In genomic region chr10:5545778-5546710, GRCh38 we compare ENCODE assay signal across 10 cellular contexts. TPM values are rescaled to one million over a fixed set of nuclear protein-coding genes. Genes with fewer than 3 reads are reported as not detected.
A peak's percentile ranks its signal among the peaks of the same experiment; 100 is the strongest.
DNase-seq lines count a peak whose midpoint lies in the region; ATAC-seq and TF ChIP-seq lines count a peak whose summit lies in the region.
"Had no signal": no experiment of that assay in that cellular context is flagged by ENCODE, and none has a peak within 500 bp of the region (broad histone marks: within the 10 kb centered on the region; RNA-seq: fewer than 3 reads in every experiment).

No MANE protein-coding gene starts in this region.

- peak overlapping the region; percentile 54 for H2AFZ ChIP-seq in ACC112 (ENCODE audit: low read length, unreplicated experiment)
- H2AFZ ChIP-seq in GM23338 = no peak overlapping the region

- H4K20me1 ChIP-seq in GM23338 (replicated peaks; ENCODE audit: insufficient read depth) = no peaks in the 10 kb centered on the region

- no peaks in the 10 kb centered on the region for H3K79me2 ChIP-seq in ACC112 (ENCODE audit: control insufficient read depth, insufficient read depth, low read length, unreplicated experiment)
- no peaks in the 10 kb centered on the region for H3K79me2 ChIP-seq in GM23338 (replicated peaks; ENCODE audit: insufficient read depth)

- H3K4me2 ChIP-seq in GM23338 = no peak overlapping the region

- H3K36me3 Mint-ChIP-seq in nephron progenitor cell (ENCODE audit: low read depth) (peaks cover 9% of the 10 kb centered on the region), GM23338 (ENCODE audit: low read depth) (peaks cover 3% of the 10 kb centered on the region; the same call in 2 of the 3 replicates)

- no peak for ATAC-seq in GM23338

- H3K4me3 ChIP-seq in ACC112 (ENCODE audit: low read depth, low read length) (no peak overlapping the region), esophagus (ENCODE audit: low read depth in 1 of 2, low read length in 2 of 2) (no peak overlapping the region), GM23338 (no peak overlapping the region)

- 63 to 71% methylated on average over 23 of the region's 23 CpGs for WGBS in esophagus, 2 donors

- H3K36me3 ChIP-seq in ACC112 (ENCODE audit: insufficient read depth, low read length) = no peaks in the 10 kb centered on the region; the same call in 1 of the 2 replicates
- no peaks in the 10 kb centered on the region for H3K36me3 ChIP-seq in esophagus (ENCODE audit: control insufficient read depth in 2 of 2, insufficient read depth in 2 of 2, low read length in 1 of 2)
- no peaks in the 10 kb centered on the region; the same call in 1 of the 2 replicates for H3K36me3 ChIP-seq in GM23338 (ENCODE audit: insufficient read depth)

- TF ChIP-seq CTCF in nephron progenitor cell (IDR thresholded peaks at IDR 0.05) (no peak), GM23338 (conservative IDR thresholded peaks at IDR 0.05; ENCODE audit: low read depth in 2 of 2) (no peak)

- H3K4me3 Mint-ChIP-seq in nephron progenitor cell = no peak overlapping the region
- no peak overlapping the region for H3K4me3 Mint-ChIP-seq in GM23338
- H3K4me3 Mint-ChIP-seq: central memory CD8-positive, alpha-beta T cell had no signal

- H3K4me1 Mint-ChIP-seq in nephron progenitor cell = peaks cover 22% of the 10 kb centered on the region
- H3K4me1 Mint-ChIP-seq in GM23338 = no peaks in the 10 kb centered on the region
- H3K4me1 Mint-ChIP-seq: central memory CD8-positive, alpha-beta T cell had no signal

- DNase-seq in NCI-H460 (ENCODE audit: extremely low read depth, low read depth) (peak; percentile 74), nephron progenitor cell (no peak), SHP77 treated with DMSO at 0.1 percent for 48 hours (lab: John Stamatoyannopoulos, UW) (no peak), erythroblast (lab: John Stamatoyannopoulos, UW) (no peak), GM23338 (ENCODE audit: low spot score) (no peak)
- no peak for DNase-seq in stimulated activated CD4-positive, alpha-beta T cell treated with anti-CD3 and anti-CD28 coated beads, Interleukin-12 subunit alpha, Interleukin-12 subunit beta, amount 100 ng/mL, for 4 hours
- DNase-seq: DMS 273 treated with DMSO at 0.1 percent for 48 hours had no signal

- H3K27ac Mint-ChIP-seq in nephron progenitor cell = peak overlapping the region; percentile 71
- no peak overlapping the region for H3K27ac Mint-ChIP-seq in GM23338

- H3K27me3 Mint-ChIP-seq in nephron progenitor cell (ENCODE audit: low read depth, poor library complexity) = no peaks in the 10 kb centered on the region
- peaks cover 3% of the 10 kb centered on the region for H3K27me3 Mint-ChIP-seq in GM23338 (ENCODE audit: insufficient read depth, low read depth, poor library complexity)

- no peaks in the 10 kb centered on the region for H3K27me3 ChIP-seq in ACC112 (ENCODE audit: insufficient read depth, low read length)
- H3K27me3 ChIP-seq in esophagus (ENCODE audit: control insufficient read depth in 1 of 2, insufficient read depth in 2 of 2, low read length in 2 of 2) = no peaks in the 10 kb centered on the region
- no peaks in the 10 kb centered on the region for H3K27me3 ChIP-seq in GM23338 (ENCODE audit: insufficient read depth)

- H3K27ac ChIP-seq in ACC112 (ENCODE audit: low read depth, low read length) = peak overlapping the region; percentile 46; the same call in 1 of the 2 replicates
- H3K27ac ChIP-seq in esophagus (ENCODE audit: low read depth in 2 of 2, low read length in 1 of 2) = peak overlapping the region; percentile 95 to 97
- no peak overlapping the region for H3K27ac ChIP-seq in GM23338 (ENCODE audit: low read depth)

- H3K9me3 Mint-ChIP-seq in nephron progenitor cell (peaks cover 35% of the 10 kb centered on the region), GM23338 (peaks cover 28% of the 10 kb centered on the region; the same call in 2 of the 3 replicates)

- no peaks in the 10 kb centered on the region for H3K9me3 ChIP-seq in esophagus (ENCODE audit: control insufficient read depth in 2 of 2, insufficient read depth in 1 of 2, low read depth in 1 of 2, low read length in 1 of 2)

- H3K4me1 ChIP-seq in ACC112 (ENCODE audit: control insufficient read depth, insufficient read depth, low read length, unreplicated experiment) (peaks cover 44% of the 10 kb centered on the region), esophagus (ENCODE audit: control insufficient read depth in 2 of 2, insufficient read depth in 2 of 2, low read length in 1 of 2) (peaks cover 15 to 42% of the 10 kb centered on the region in 2 donors), GM23338 (ENCODE audit: insufficient read depth) (no peaks in the 10 kb centered on the region)

- H3K9me2 ChIP-seq in GM23338 (ENCODE audit: insufficient read depth) = no peaks in the 10 kb centered on the region

- TF ChIP-seq POLR2A in erythroblast (IDR thresholded peaks at IDR 0.05; ENCODE audit: low read length) = no peak

- no peaks in the 10 kb centered on the region for H3F3A ChIP-seq in GM23338 (replicated peaks; ENCODE audit: low read depth)

TF ChIP-seq in GM23338, 12 proteins besides CTCF, POLR2A, EP300 and RAD21 (continues in another document):
- TF ChIP-seq, protein P1, sequence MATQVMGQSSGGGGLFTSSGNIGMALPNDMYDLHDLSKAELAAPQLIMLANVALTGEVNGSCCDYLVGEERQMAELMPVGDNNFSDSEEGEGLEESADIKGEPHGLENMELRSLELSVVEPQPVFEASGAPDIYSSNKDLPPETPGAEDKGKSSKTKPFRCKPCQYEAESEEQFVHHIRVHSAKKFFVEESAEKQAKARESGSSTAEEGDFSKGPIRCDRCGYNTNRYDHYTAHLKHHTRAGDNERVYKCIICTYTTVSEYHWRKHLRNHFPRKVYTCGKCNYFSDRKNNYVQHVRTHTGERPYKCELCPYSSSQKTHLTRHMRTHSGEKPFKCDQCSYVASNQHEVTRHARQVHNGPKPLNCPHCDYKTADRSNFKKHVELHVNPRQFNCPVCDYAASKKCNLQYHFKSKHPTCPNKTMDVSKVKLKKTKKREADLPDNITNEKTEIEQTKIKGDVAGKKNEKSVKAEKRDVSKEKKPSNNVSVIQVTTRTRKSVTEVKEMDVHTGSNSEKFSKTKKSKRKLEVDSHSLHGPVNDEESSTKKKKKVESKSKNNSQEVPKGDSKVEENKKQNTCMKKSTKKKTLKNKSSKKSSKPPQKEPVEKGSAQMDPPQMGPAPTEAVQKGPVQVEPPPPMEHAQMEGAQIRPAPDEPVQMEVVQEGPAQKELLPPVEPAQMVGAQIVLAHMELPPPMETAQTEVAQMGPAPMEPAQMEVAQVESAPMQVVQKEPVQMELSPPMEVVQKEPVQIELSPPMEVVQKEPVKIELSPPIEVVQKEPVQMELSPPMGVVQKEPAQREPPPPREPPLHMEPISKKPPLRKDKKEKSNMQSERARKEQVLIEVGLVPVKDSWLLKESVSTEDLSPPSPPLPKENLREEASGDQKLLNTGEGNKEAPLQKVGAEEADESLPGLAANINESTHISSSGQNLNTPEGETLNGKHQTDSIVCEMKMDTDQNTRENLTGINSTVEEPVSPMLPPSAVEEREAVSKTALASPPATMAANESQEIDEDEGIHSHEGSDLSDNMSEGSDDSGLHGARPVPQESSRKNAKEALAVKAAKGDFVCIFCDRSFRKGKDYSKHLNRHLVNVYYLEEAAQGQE (IDR thresholded peaks at IDR 0.05; ENCODE audit: unreplicated experiment) = no peak
- TF ChIP-seq ZNF114 (CRISPR knock-in tag; IDR thresholded peaks at IDR 0.05) (no peak), NANOG (IDR thresholded peaks at IDR 0.05; ENCODE audit: borderline replicate concordance) (no peak), CREB1 (CRISPR knock-in tag; IDR thresholded peaks at IDR 0.05; ENCODE audit: low read depth) (no peak), EZH2 (IDR thresholded peaks at IDR 0.05; ENCODE audit: low read depth, unreplicated experiment) (no peak)

RNA-seq across cellular contexts. Expression of gene CALML3, which starts 21.3 kb away (rescaled TPM):
- not detected in 2 replicates for total RNA-seq in NCI-H460 (2014; rRNA removed; shearing (Covaris generic))
- not detected in 2 replicates for polyA plus RNA-seq in NCI-H460 (2014; cell fraction: nucleus; rRNA removed)
- polyA plus RNA-seq in esophagus (100 to 1,000 TPM; 224 to 330 TPM), GM23338 (2016; fragmentation: Nextera tagmentation; extraction: Ambion mirVana) (not detected in 2 replicates)
- not detected in 2 replicates for total RNA-seq in GM23338 (2014; rRNA removed; shearing (Covaris generic))

RNA-seq across cellular contexts. Expression of gene CALML5, which starts 46.7 kb away (rescaled TPM):
- not detected in 2 replicates for total RNA-seq in NCI-H460 (2014; rRNA removed; shearing (Covaris generic))
- not detected in 2 replicates for polyA plus RNA-seq in NCI-H460 (2014; cell fraction: nucleus; rRNA removed)
- polyA plus RNA-seq in esophagus (100 to 1,000 TPM in 1 of 2 donors, 10 to 100 TPM in 1; 75.9 to 185 TPM), GM23338 (2016; fragmentation: Nextera tagmentation; extraction: Ambion mirVana) (0.26 and 0.40 TPM in 2 replicates)
- 0.27 TPM in 1 of 2 replicates, not detected in the other for total RNA-seq in GM23338 (2014; rRNA removed; shearing (Covaris generic))
